Comparison of ENCODE assay signal across 21 cellular contexts in the genomic region with DNA sequence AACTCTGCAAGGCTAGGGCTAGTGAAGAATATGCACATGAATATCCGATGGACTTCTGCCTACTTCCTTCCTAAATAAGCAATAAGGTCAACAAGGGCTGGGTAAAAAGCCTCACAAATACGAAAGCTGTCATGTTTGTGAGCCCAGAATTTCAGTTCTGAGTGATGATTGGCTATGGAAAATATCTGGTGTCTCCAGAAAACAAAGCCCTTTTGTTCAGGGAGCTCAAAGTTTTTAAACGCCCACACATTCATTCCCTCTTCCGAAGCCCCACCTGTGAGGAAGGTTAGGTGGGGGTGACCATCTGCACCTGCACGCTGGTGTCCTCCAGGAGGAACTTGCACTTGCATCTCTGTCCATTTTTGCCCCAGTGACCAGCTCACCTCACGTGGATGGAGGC.
DNase-seq lines count a peak whose midpoint lies in the region; ATAC-seq, FAIRE-seq and TF ChIP-seq lines count a peak whose summit lies in the region.
"Had no signal": no experiment of that assay in that cellular context is flagged by ENCODE, and none has a peak within 500 bp of the region (broad histone marks: within the 10 kb centered on the region; RNA-seq: fewer than 3 reads in every experiment).

No MANE protein-coding gene starts in this region.

- POLR2A ChIA-PET in K562 (lab: Yijun Ruan, JAX), result interaction anchor here (1.2 kb wide), 1 partner anchor 17 kb away, joined by 3 read pairs; no protein-coding TSS in a partner anchor

- no peak for TF ChIP-seq POLR2A in K562 (conservative IDR thresholded peaks at IDR 0.05)

- CTCF ChIA-PET in K562 (lab: Yijun Ruan, JAX; ENCODE audit: low intra/inter-chr PET ratio), result no interaction called here

- peak overlapping the region; percentile 20 for H3K27ac Mint-ChIP-seq in GM23338
- H3K27ac Mint-ChIP-seq in nephron progenitor cell, result peak overlapping the region; percentile 19
- H3K27ac Mint-ChIP-seq in natural killer cell, result no peak overlapping the region
- H3K27ac Mint-ChIP-seq in osteocyte (ENCODE audit: unreplicated experiment), result no peak overlapping the region
- H3K27ac Mint-ChIP-seq: CD4-positive, alpha-beta memory T cell had no signal

- TF ChIP-seq RAD21 in Ishikawa (IDR thresholded peaks at IDR 0.05; ENCODE audit: low read depth) (no peak), K562 (CRISPR knock-in tag; conservative IDR thresholded peaks at IDR 0.05 in 1 of 2, IDR thresholded peaks at IDR 0.05 in 1 of 2) (no peak)

- 0 out of 4 replicates have a peak overlapping the region, but pooled peaks of 1 of the 2 experiments have one; percentile 26 for H3K9ac ChIP-seq in K562 (ENCODE audit: insufficient read depth in 1 of 2, low read depth in 2 of 2, low read length in 2 of 2)
- H3K9ac ChIP-seq: BLaER1 had no signal

- 2% methylated on average over 6 of the region's 6 CpGs for WGBS in K562 (ENCODE audit: insufficient coverage, low coverage, missing lambda C conversion rate)

- H3K9me3 Mint-ChIP-seq in GM23338 (peaks cover 11% of the 10 kb centered on the region), nephron progenitor cell (peaks cover 17% of the 10 kb centered on the region), natural killer cell (peaks cover 0 to 3% of the 10 kb centered on the region in 2 donors), osteocyte (ENCODE audit: unreplicated experiment) (peaks cover 14% of the 10 kb centered on the region)

- H3K27me3 ChIP-seq in GM23338 (ENCODE audit: insufficient read depth) (no peaks in the 10 kb centered on the region), K562 (ENCODE audit: control insufficient read depth in 2 of 2, insufficient read depth in 2 of 2, low read length in 2 of 2) (peaks cover 5 to 21% of the 10 kb centered on the region in 2 experiments; a peak in 3 of 5 replicates)
- H3K27me3 ChIP-seq: BLaER1, SJCRH30 had no signal

- peaks cover 6% of the 10 kb centered on the region; the same call in 1 of the 2 replicates for H3K36me3 ChIP-seq in GM23338 (ENCODE audit: insufficient read depth)
- no peaks in the 10 kb centered on the region for H3K36me3 ChIP-seq in K562 (ENCODE audit: control insufficient read depth, insufficient read depth, low read length)
- H3K36me3 ChIP-seq: BLaER1, HAP-1, SJCRH30 had no signal

- no peak for FAIRE-seq in K562 (lab: Jason Lieb, UNC)
- FAIRE-seq: A549, GM12892 had no signal

- H3K9me1 ChIP-seq in K562 (ENCODE audit: control insufficient read depth, insufficient read depth, low read length), result no peaks in the 10 kb centered on the region

- H3F3A ChIP-seq in GM23338 (replicated peaks; ENCODE audit: low read depth), result 0 out of 2 replicates have a peak, but pooled peaks cover 3% of the 10 kb centered on the region

- peaks cover 4% of the 10 kb centered on the region for H3K27me3 Mint-ChIP-seq in GM23338 (ENCODE audit: insufficient read depth, low read depth, poor library complexity)
- no peaks in the 10 kb centered on the region for H3K27me3 Mint-ChIP-seq in nephron progenitor cell (ENCODE audit: low read depth, poor library complexity)
- peaks cover 0 to 3% of the 10 kb centered on the region in 2 donors for H3K27me3 Mint-ChIP-seq in natural killer cell (ENCODE audit: low read depth in 2 of 2)
- H3K27me3 Mint-ChIP-seq in osteocyte (ENCODE audit: unreplicated experiment), result peaks cover 3% of the 10 kb centered on the region

- H4K20me1 ChIP-seq in GM23338 (replicated peaks; ENCODE audit: insufficient read depth) (no peaks in the 10 kb centered on the region), K562 (replicated peaks; ENCODE audit: control insufficient read depth, insufficient read depth, low read length) (no peaks in the 10 kb centered on the region)
- H4K20me1 ChIP-seq: BLaER1 had no signal

- H3K36me3 Mint-ChIP-seq in GM23338 (ENCODE audit: low read depth) (peaks cover 8% of the 10 kb centered on the region; the same call in 2 of the 3 replicates), nephron progenitor cell (ENCODE audit: low read depth) (peaks cover 8% of the 10 kb centered on the region), natural killer cell (peaks cover 7% of the 10 kb centered on the region), osteocyte (ENCODE audit: unreplicated experiment) (peaks cover 4% of the 10 kb centered on the region)

- TF ChIP-seq CTCF in GM23338 (conservative IDR thresholded peaks at IDR 0.05; ENCODE audit: low read depth in 2 of 2) (no peak), K562 (IDR thresholded peaks at IDR 0.05 in 2 of 3, conservative IDR thresholded peaks at IDR 0.05 in 1 of 3; ENCODE audit: insufficient read depth in 2 of 3, low read depth in 1 of 3, low read length in 3 of 3) (no peak), nephron progenitor cell (IDR thresholded peaks at IDR 0.05) (no peak), natural killer cell (IDR thresholded peaks at IDR 0.05) (no peak), osteocyte (IDR thresholded peaks at IDR 0.05) (no peak)

- H3K4me3 Mint-ChIP-seq in GM23338, result no peak overlapping the region
- H3K4me3 Mint-ChIP-seq in nephron progenitor cell, result no peak overlapping the region
- no peak overlapping the region for H3K4me3 Mint-ChIP-seq in natural killer cell
- H3K4me3 Mint-ChIP-seq in osteocyte (ENCODE audit: unreplicated experiment), result no peak overlapping the region
- H3K4me3 Mint-ChIP-seq: CD4-positive, alpha-beta memory T cell had no signal

- ATAC-seq in GM23338 (no peak), K562 (no peak), natural killer cell (no peak), left ventricle myocardium superior (no peak)
- ATAC-seq: A549, PC-3 had no signal

- no peak for DNase-seq in GM23338 (ENCODE audit: low spot score)
- no peak for DNase-seq in K562 (ENCODE audit: extremely low read depth in 1 of 4, low spot score in 3 of 4)
- no peak for DNase-seq in nephron progenitor cell
- no peak for DNase-seq in natural killer cell
- DNase-seq in osteocyte (ENCODE audit: extremely low spot score, unreplicated experiment), result no peak
- DNase-seq in left ventricle myocardium superior, result no peak
- DNase-seq: CD4-positive, alpha-beta memory T cell; DMS53; KG1; NCI-H1417 treated with DMSO at 0.1 percent for 48 hours; NCI-H1930; NCI-H226; NCI-H524; NCI-H82; PC-3; SJCRH30 had no signal

- in situ Hi-C loops in K562 (cut with MboI), result no loop called here

- H3K9me2 ChIP-seq in GM23338 (ENCODE audit: insufficient read depth), result no peaks in the 10 kb centered on the region; the same call in 1 of the 2 replicates

- no peaks in the 10 kb centered on the region for H3K9me3 ChIP-seq in K562 (replicated peaks; ENCODE audit: control insufficient read depth, insufficient read depth, low read depth, low read length)

- H3K27ac ChIP-seq in GM23338 (ENCODE audit: low read depth) (no peak overlapping the region), K562 (ENCODE audit: extremely low read depth, low read depth, low read length) (no peak overlapping the region)
- H3K27ac ChIP-seq: A549, BLaER1, SJCRH30 had no signal

- H2AFZ ChIP-seq in GM23338 (peak overlapping the region; percentile 87; the same call in 1 of the 2 replicates), K562 (ENCODE audit: low read depth, low read length) (0 out of 2 replicates have a peak overlapping the region, but pooled peaks have one; percentile 1)

- H3K4me3 ChIP-seq in GM23338, result no peak overlapping the region
- no peak overlapping the region for H3K4me3 ChIP-seq in K562
- H3K4me3 ChIP-seq: A549, BLaER1, HAP-1, SJCRH30 had no signal

- TF ChIP-seq EP300 in Ishikawa (IDR thresholded peaks at IDR 0.05; ENCODE audit: borderline replicate concordance), result no peak
- TF ChIP-seq EP300 in K562 (IDR thresholded peaks at IDR 0.05; ENCODE audit: low read length), result no peak

- BruUV-seq in K562 (replicated peaks; lab: Mats Ljungman, UMichigan), result no TSS peak

- H3K4me1 ChIP-seq in GM23338 (ENCODE audit: insufficient read depth) (peaks cover 19% of the 10 kb centered on the region), K562 (replicated peaks in 1 of 2; ENCODE audit: control insufficient read depth in 2 of 2, insufficient read depth in 2 of 2, low read length in 2 of 2) (peaks cover 0 to 10% of the 10 kb centered on the region in 2 experiments; a peak in 2 of 5 replicates)
- H3K4me1 ChIP-seq: A549, BLaER1, HAP-1, SJCRH30 had no signal

- H3K4me1 Mint-ChIP-seq in GM23338 (peaks cover 13% of the 10 kb centered on the region), nephron progenitor cell (peaks cover 28% of the 10 kb centered on the region), natural killer cell (no peaks in the 10 kb centered on the region), osteocyte (ENCODE audit: unreplicated experiment) (peaks cover 5% of the 10 kb centered on the region)

- intact Hi-C loops in K562 (cut with micrococcal nuclease) (no loop called here), natural killer cell (cut with micrococcal nuclease) (no loop called here), left ventricle myocardium superior (cut with micrococcal nuclease) (no loop called here)

- H3K79me2 ChIP-seq in GM23338 (replicated peaks; ENCODE audit: insufficient read depth), result no peaks in the 10 kb centered on the region
- no peaks in the 10 kb centered on the region for H3K79me2 ChIP-seq in K562 (ENCODE audit: control insufficient read depth, insufficient read depth, low read length)

- H3K4me2 ChIP-seq in GM23338, result peak overlapping the region; percentile 46
- H3K4me2 ChIP-seq in K562 (ENCODE audit: insufficient read depth, low read length), result no peak overlapping the region
- H3K4me2 ChIP-seq: A549, BLaER1 had no signal

TF ChIP-seq in GM23338, 12 proteins besides CTCF, POLR2A, EP300 and RAD21:
- TF ChIP-seq EZH2phosphoT487 (IDR thresholded peaks at IDR 0.05; ENCODE audit: unreplicated experiment), result no peak

TF ChIP-seq in Ishikawa, 13 proteins besides CTCF, POLR2A, EP300 and RAD21:
- TF ChIP-seq TCF12 (IDR thresholded peaks at IDR 0.05; ENCODE audit: low read depth) (no peak), EGR1 (IDR thresholded peaks at IDR 0.05) (peak; percentile 40; the same call in 1 of the 2 replicates)

TF ChIP-seq in K562, 482 proteins besides CTCF, POLR2A, EP300 and RAD21 (continues in another document):
- no peak for TF ChIP-seq HNRNPUL1 (IDR thresholded peaks at IDR 0.05; ENCODE audit: low read length)
- TF ChIP-seq IRF2 (CRISPR knock-in tag; IDR thresholded peaks at IDR 0.05), result no peak
- TF ChIP-seq STAG1 (CRISPR knock-in tag; IDR thresholded peaks at IDR 0.05; ENCODE audit: borderline replicate concordance), result no peak

Comparison
In these comparisons a context has a peak if more than half of its experiments do, and no peak if none do; other contexts are left out.
1. H3K27ac Mint-ChIP-seq: peak in GM23338 (single experiment) and nephron progenitor cell (single experiment); none in natural killer cell (0 of 2) and osteocyte (single experiment).